Comparison of ENCODE assay signal across 13 cellular contexts in genomic region chr6:21109421-21110178, GRCh38.
A peak's percentile ranks its signal among the peaks of the same experiment; 100 is the strongest.
DNase-seq lines count a peak whose midpoint lies in the region; ATAC-seq, FAIRE-seq and TF ChIP-seq lines count a peak whose summit lies in the region.
"Had no signal": no experiment of that assay in that cellular context is flagged by ENCODE, and none has a peak within 500 bp of the region (broad histone marks: within the 10 kb centered on the region; RNA-seq: fewer than 3 reads in every experiment).

No MANE protein-coding gene starts in this region.

- ATAC-seq in HG02763 (IDR thresholded peaks at IDR 0.05; ENCODE audit: unreplicated experiment) (no peak), psoas muscle (no peak), GM19467 (IDR thresholded peaks at IDR 0.05; ENCODE audit: unreplicated experiment) (no peak)

- no peaks in the 10 kb centered on the region for H3K36me3 ChIP-seq in psoas muscle (ENCODE audit: insufficient read depth in 1 of 2, low read depth in 1 of 2)
- H3K36me3 ChIP-seq: HAP-1, right atrium auricular region had no signal

- no peaks in the 10 kb centered on the region for H3K27me3 ChIP-seq in psoas muscle (ENCODE audit: insufficient read depth in 3 of 3, low read length in 2 of 3)
- H3K27me3 ChIP-seq: right atrium auricular region had no signal

- 44 to 60% (median 54%) methylated on average over 5 of the region's 5 CpGs for WGBS in psoas muscle, 3 donors

- no peaks in the 10 kb centered on the region for H3K4me1 ChIP-seq in psoas muscle

- DNase-seq in H54 (ENCODE audit: insufficient read length, low spot score) (peak; percentile 26), SW480 (ENCODE audit: low spot score) (peak; percentile 94), fibroblast of mammary gland (ENCODE audit: low read depth) (peak; percentile 53), skeletal muscle cell (ENCODE audit: low read depth) (peak; percentile 25), psoas muscle (no peak), GDM1 (lab: John Stamatoyannopoulos, UW) (no peak)
- DNase-seq: activated CD4-positive, CD25-positive, alpha-beta regulatory T cell treated with anti-CD3 and anti-CD28 coated beads, Interleukin-2, amount 50 U/mL, for 72 hours; hypothalamus; NK-92 treated with Interleukin-12 subunit alpha and Interleukin-12 subunit beta, amount 100 ng/mL, for 24 hours had no signal

- intact Hi-C loops in psoas muscle (cut with DNase I): no loop called here

- TF ChIP-seq CTCF in fibroblast of mammary gland (conservative IDR thresholded peaks at IDR 0.05; ENCODE audit: control insufficient read depth, insufficient read depth, low read depth, low read length) (no peak), psoas muscle (IDR thresholded peaks at IDR 0.05) (no peak)

- no peak overlapping the region for H3K4me3 ChIP-seq in fibroblast of mammary gland (ENCODE audit: control insufficient read depth, low read depth, low read length)
- no peak overlapping the region for H3K4me3 ChIP-seq in skeletal muscle cell (ENCODE audit: low read depth, low read length)
- H3K4me3 ChIP-seq in psoas muscle: no peak overlapping the region
- H3K4me3 ChIP-seq: HAP-1, right atrium auricular region had no signal

- FAIRE-seq in H54 (lab: Jason Lieb, UNC): peak; percentile 95

- H3K27ac ChIP-seq in psoas muscle: no peak overlapping the region
- H3K27ac ChIP-seq: right atrium auricular region had no signal

- no peaks in the 10 kb centered on the region for H3K9me3 ChIP-seq in psoas muscle
- H3K9me3 ChIP-seq: HAP-1, right atrium auricular region had no signal

- no peak for TF ChIP-seq POLR2A in H54 (IDR thresholded peaks at IDR 0.05; ENCODE audit: low read depth, low read length)

Comparison
In these comparisons a context has a peak if more than half of its experiments do, and no peak if none do; other contexts are left out.
1. DNase-seq: peak in H54 (single experiment), SW480 (single experiment), fibroblast of mammary gland (single experiment) and skeletal muscle cell (single experiment); none in psoas muscle (0 of 2) and GDM1 (single experiment).